Comparison of ENCODE assay signal across 27 cellular contexts in the genomic region with DNA sequence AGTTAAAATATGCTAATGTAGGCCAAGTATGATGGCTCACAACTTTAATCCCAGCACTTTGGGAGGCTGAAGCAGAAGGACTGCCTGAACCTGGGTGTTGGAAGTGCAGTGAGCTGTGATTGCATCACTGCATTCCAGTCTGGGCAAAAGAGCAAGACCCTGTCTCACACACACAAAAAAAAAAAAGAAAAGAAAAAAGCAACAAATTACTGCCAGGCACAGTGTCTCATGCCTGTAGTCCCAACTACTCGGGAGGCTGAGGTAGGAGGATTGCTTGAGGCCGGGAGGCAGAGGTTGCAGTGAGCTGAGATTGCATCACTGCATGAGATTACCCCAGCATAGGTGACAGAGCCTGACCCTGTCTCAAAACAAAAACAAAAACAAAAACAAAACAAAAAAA.
DNase-seq lines count a peak whose midpoint lies in the region; ATAC-seq and TF ChIP-seq lines count a peak whose summit lies in the region.
"Had no signal": no experiment of that assay in that cellular context is flagged by ENCODE, and none has a peak within 500 bp of the region (broad histone marks: within the 10 kb centered on the region; RNA-seq: fewer than 3 reads in every experiment).

No MANE protein-coding gene starts in this region.

- H3K4me3 ChIP-seq in choroid plexus epithelial cell (ENCODE audit: low read depth, low read length) (no peak overlapping the region), left ventricle myocardium inferior (no peak overlapping the region), osteoblast (ENCODE audit: insufficient read depth, low read length) (no peak overlapping the region)
- H3K4me3 ChIP-seq: BLaER1 treated with 17β-estradiol and CSF1 and Interleukin-3, amounts not matched to agents 10 nM and 100 nM; ovary; SJCRH30; transverse colon had no signal

- H3K4me1 ChIP-seq in left ventricle myocardium inferior (peaks cover 33% of the 10 kb centered on the region), osteoblast (ENCODE audit: insufficient read depth, low read length) (peaks cover 17% of the 10 kb centered on the region)

- no peak for TF ChIP-seq RAD21 in Ishikawa (IDR thresholded peaks at IDR 0.05; ENCODE audit: low read depth)

- TF ChIP-seq EP300 in Ishikawa (IDR thresholded peaks at IDR 0.05; ENCODE audit: borderline replicate concordance): no peak

- H3K27me3 ChIP-seq in left ventricle myocardium inferior (ENCODE audit: low read depth) (no peaks in the 10 kb centered on the region), osteoblast (ENCODE audit: insufficient read depth, low read length) (no peaks in the 10 kb centered on the region)
- H3K27me3 ChIP-seq: BLaER1 treated with 17β-estradiol and CSF1 and Interleukin-3, amounts not matched to agents 10 nM and 100 nM; ovary; SJCRH30; transverse colon had no signal

- intact Hi-C loops in activated naive CD4-positive, alpha-beta T cell treated with anti-CD3 and anti-CD28 coated beads for 36 hours (cut with micrococcal nuclease): no loop called here
- intact Hi-C loops in left ventricle myocardium inferior (cut with micrococcal nuclease): no loop called here

- no peaks in the 10 kb centered on the region for H3K27me3 Mint-ChIP-seq in activated naive CD4-positive, alpha-beta T cell treated with anti-CD3 and anti-CD28 coated beads for 36 hours (ENCODE audit: low read depth)
- H3K27me3 Mint-ChIP-seq: natural killer cell treated with Interleukin-12 subunit alpha and Interleukin-12 subunit beta and Interleukin-15 and Interleukin-18, amount 100 ng/mL, for 72 hours had no signal

- H3K36me3 ChIP-seq in left ventricle myocardium inferior: no peaks in the 10 kb centered on the region
- H3K36me3 ChIP-seq in osteoblast (ENCODE audit: insufficient read depth, low read length): no peaks in the 10 kb centered on the region
- H3K36me3 ChIP-seq: BLaER1 treated with 17β-estradiol and CSF1 and Interleukin-3, amounts not matched to agents 10 nM and 100 nM; ovary; SJCRH30; transverse colon had no signal

- H3K27ac ChIP-seq in left ventricle myocardium inferior (replicated peaks) (no peak overlapping the region), osteoblast (ENCODE audit: low read depth, low read length) (no peak overlapping the region)
- H3K27ac ChIP-seq: BLaER1 treated with 17β-estradiol and CSF1 and Interleukin-3, amounts not matched to agents 10 nM and 100 nM; ovary; SJCRH30; transverse colon had no signal

- ATAC-seq in GM21576 (IDR thresholded peaks at IDR 0.05; ENCODE audit: unreplicated experiment): no peak
- ATAC-seq: natural killer cell treated with Interleukin-12 subunit alpha and Interleukin-12 subunit beta and Interleukin-15 and Interleukin-18, amount 100 ng/mL, for 72 hours; Panc1; right cardiac atrium had no signal

- H3K9me3 ChIP-seq in left ventricle myocardium inferior (replicated peaks) (no peaks in the 10 kb centered on the region), osteoblast (ENCODE audit: low read depth, low read length) (no peaks in the 10 kb centered on the region)
- H3K9me3 ChIP-seq: BLaER1 treated with 17β-estradiol and CSF1 and Interleukin-3, amounts not matched to agents 10 nM and 100 nM; ovary; SJCRH30; transverse colon had no signal

- H3K36me3 Mint-ChIP-seq in activated naive CD4-positive, alpha-beta T cell treated with anti-CD3 and anti-CD28 coated beads for 36 hours (ENCODE audit: low read depth): no peaks in the 10 kb centered on the region
- H3K36me3 Mint-ChIP-seq: activated naive CD8-positive, alpha-beta T cell; natural killer cell treated with Interleukin-12 subunit alpha and Interleukin-12 subunit beta and Interleukin-15 and Interleukin-18, amount 100 ng/mL, for 72 hours had no signal

- no peak overlapping the region for H3K27ac Mint-ChIP-seq in activated naive CD4-positive, alpha-beta T cell treated with anti-CD3 and anti-CD28 coated beads for 36 hours
- H3K27ac Mint-ChIP-seq: activated naive CD8-positive, alpha-beta T cell; activated T-helper 1 cell treated with anti-CD3 and anti-CD28 coated beads, Interleukin-12 subunit alpha, Interleukin-12 subunit beta, Interleukin-2, Interleukin-4 antibody, amounts not matched to agents 30 ng/mL and 10 ng/mL and 1 ng/mL, durations not matched to agents 14 hours and 24 hours and 36 hours; natural killer cell treated with Interleukin-12 subunit alpha and Interleukin-12 subunit beta and Interleukin-15 and Interleukin-18, amount 100 ng/mL, for 72 hours had no signal

- H3K79me2 ChIP-seq in osteoblast (ENCODE audit: insufficient read depth, low read length): peaks cover 51% of the 10 kb centered on the region

- no peaks in the 10 kb centered on the region for H3K9me3 Mint-ChIP-seq in activated naive CD4-positive, alpha-beta T cell treated with anti-CD3 and anti-CD28 coated beads for 36 hours
- H3K9me3 Mint-ChIP-seq: activated T-helper 1 cell treated with anti-CD3 and anti-CD28 coated beads, Interleukin-12 subunit alpha, Interleukin-12 subunit beta, Interleukin-2, Interleukin-4 antibody, amounts not matched to agents 30 ng/mL and 10 ng/mL and 1 ng/mL, durations not matched to agents 14 hours and 24 hours and 36 hours; natural killer cell treated with Interleukin-12 subunit alpha and Interleukin-12 subunit beta and Interleukin-15 and Interleukin-18, amount 100 ng/mL, for 72 hours had no signal

- H3K4me2 ChIP-seq in osteoblast (ENCODE audit: insufficient read depth, low read length): no peak overlapping the region
- H3K4me2 ChIP-seq: BLaER1 treated with 17β-estradiol and CSF1 and Interleukin-3, amounts not matched to agents 10 nM and 100 nM had no signal

- no peak overlapping the region for H2AFZ ChIP-seq in osteoblast (ENCODE audit: low read length)

- no peak overlapping the region for H3K4me3 Mint-ChIP-seq in activated naive CD4-positive, alpha-beta T cell treated with anti-CD3 and anti-CD28 coated beads for 36 hours
- H3K4me3 Mint-ChIP-seq: activated naive CD8-positive, alpha-beta T cell; activated T-helper 1 cell treated with anti-CD3 and anti-CD28 coated beads, Interleukin-12 subunit alpha, Interleukin-12 subunit beta, Interleukin-2, Interleukin-4 antibody, amounts not matched to agents 30 ng/mL and 10 ng/mL and 1 ng/mL, durations not matched to agents 14 hours and 24 hours and 36 hours; natural killer cell treated with Interleukin-12 subunit alpha and Interleukin-12 subunit beta and Interleukin-15 and Interleukin-18, amount 100 ng/mL, for 72 hours had no signal

- CTCF ChIA-PET in activated naive CD4-positive, alpha-beta T cell treated with anti-CD3 and anti-CD28 coated beads for 36 hours (lab: Charles Lee): no interaction called here

- H4K20me1 ChIP-seq in osteoblast (ENCODE audit: insufficient read depth, low read length): no peaks in the 10 kb centered on the region

- H3K4me1 Mint-ChIP-seq in activated naive CD4-positive, alpha-beta T cell treated with anti-CD3 and anti-CD28 coated beads for 36 hours (ENCODE audit: low read depth): no peaks in the 10 kb centered on the region

- no peak for TF ChIP-seq CTCF in AG09319 (IDR thresholded peaks at IDR 0.05; ENCODE audit: low read depth, low read length)
- TF ChIP-seq CTCF in choroid plexus epithelial cell (conservative IDR thresholded peaks at IDR 0.05; ENCODE audit: low read depth, low read length): no peak
- TF ChIP-seq CTCF in left ventricle myocardium inferior (IDR thresholded peaks at IDR 0.05; ENCODE audit: borderline replicate concordance): no peak
- no peak for TF ChIP-seq CTCF in osteoblast (IDR thresholded peaks at IDR 0.05; ENCODE audit: extremely low read depth, low read depth, low read length)

- DNase-seq in AG09319 (ENCODE audit: extremely low read depth, low read depth) (peak; percentile 10), choroid plexus epithelial cell (ENCODE audit: low read depth) (peak; percentile 57), left kidney (ENCODE audit: low read depth, low spot score) (peak; percentile 5), left ventricle myocardium inferior (no peak), osteoblast (ENCODE audit: insufficient read length, low spot score, missing footprints) (no peak)
- no peak for DNase-seq in activated naive CD4-positive, alpha-beta T cell treated with anti-CD3 and anti-CD28 coated beads for 36 hours
- DNase-seq: activated CD4-positive, alpha-beta T cell treated with anti-CD3 and anti-CD28 coated beads for 4 hours; DND-41; effector CD4-positive, alpha-beta T cell; GOT3; left cardiac atrium; midbrain; NCI-H1048; NCI-H2081; NK-92 treated with Interleukin-12 subunit alpha and Interleukin-12 subunit beta, amount 100 ng/mL, for 24 hours; ovary; right cardiac atrium; SJCRH30; T-helper 1 cell; transverse colon had no signal

TF ChIP-seq in Ishikawa, 13 proteins besides CTCF, POLR2A, EP300 and RAD21:
- TF ChIP-seq, protein P1, sequence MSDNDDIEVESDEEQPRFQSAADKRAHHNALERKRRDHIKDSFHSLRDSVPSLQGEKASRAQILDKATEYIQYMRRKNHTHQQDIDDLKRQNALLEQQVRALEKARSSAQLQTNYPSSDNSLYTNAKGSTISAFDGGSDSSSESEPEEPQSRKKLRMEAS (IDR thresholded peaks at IDR 0.05): no peak
- TF ChIP-seq EGR1 (IDR thresholded peaks at IDR 0.05) (no peak), FOXM1 (IDR thresholded peaks at IDR 0.05; ENCODE audit: borderline replicate concordance, low read depth) (no peak), ZBTB7A (IDR thresholded peaks at IDR 0.05; ENCODE audit: low read depth) (no peak), TEAD4 (IDR thresholded peaks at IDR 0.05) (no peak), CEBPB (IDR thresholded peaks at IDR 0.05) (peak; percentile 53), NFIC (IDR thresholded peaks at IDR 0.05) (no peak), CREB1 (IDR thresholded peaks at IDR 0.05; ENCODE audit: low read depth) (no peak)
- TF ChIP-seq, protein P2, sequence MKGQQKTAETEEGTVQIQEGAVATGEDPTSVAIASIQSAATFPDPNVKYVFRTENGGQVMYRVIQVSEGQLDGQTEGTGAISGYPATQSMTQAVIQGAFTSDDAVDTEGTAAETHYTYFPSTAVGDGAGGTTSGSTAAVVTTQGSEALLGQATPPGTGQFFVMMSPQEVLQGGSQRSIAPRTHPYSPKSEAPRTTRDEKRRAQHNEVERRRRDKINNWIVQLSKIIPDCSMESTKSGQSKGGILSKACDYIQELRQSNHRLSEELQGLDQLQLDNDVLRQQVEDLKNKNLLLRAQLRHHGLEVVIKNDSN (IDR thresholded peaks at IDR 0.05): no peak

Comparison
In these comparisons a context has a peak if more than half of its experiments do, and no peak if none do; other contexts are left out.
1. DNase-seq: peak in AG09319 (single experiment), choroid plexus epithelial cell (single experiment) and left kidney (single experiment); none in activated naive CD4-positive, alpha-beta T cell treated with anti-CD3 and anti-CD28 coated beads for 36 hours (single experiment), left ventricle myocardium inferior (single experiment) and osteoblast (single experiment).